Comparison of ENCODE assay signal across 12 cellular contexts in the genomic region with DNA sequence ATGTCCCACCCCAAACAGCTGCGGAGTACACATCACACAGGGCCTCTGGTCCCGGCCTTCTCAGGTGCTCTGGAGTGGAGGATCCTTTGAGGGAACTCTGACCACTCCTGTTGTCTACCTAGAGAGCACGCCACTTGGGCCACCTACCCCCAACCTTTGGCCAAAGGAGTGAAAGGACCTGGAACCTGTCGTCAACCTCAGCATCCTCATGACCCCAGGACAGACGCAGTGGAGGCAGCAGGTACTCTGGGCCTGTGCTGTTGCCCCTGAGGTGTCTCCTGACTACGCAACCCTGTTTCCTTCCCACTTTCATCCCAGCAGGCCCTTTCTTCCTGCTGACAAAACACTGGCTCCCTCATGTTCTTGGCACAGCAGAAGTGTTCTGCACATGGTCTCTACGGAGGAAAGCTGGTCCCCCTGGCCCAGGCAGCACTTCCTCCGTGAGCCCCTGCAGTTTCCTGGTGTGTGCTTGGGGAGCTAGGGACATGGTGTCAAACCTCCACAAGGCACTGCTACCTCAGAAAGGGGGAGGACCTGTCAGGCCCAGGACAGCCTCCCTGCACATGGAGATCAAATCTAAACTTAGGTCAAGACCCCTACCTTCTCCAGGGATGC. TPM values are rescaled to one million over a fixed set of nuclear protein-coding genes. Genes with fewer than 3 reads are reported as not detected.
A peak's percentile ranks its signal among the peaks of the same experiment; 100 is the strongest.
DNase-seq lines count a peak whose midpoint lies in the region; ATAC-seq and TF ChIP-seq lines count a peak whose summit lies in the region.
"Had no signal": no experiment of that assay in that cellular context is flagged by ENCODE, and none has a peak within 500 bp of the region (broad histone marks: within the 10 kb centered on the region; RNA-seq: fewer than 3 reads in every experiment).

No MANE protein-coding gene starts in this region.

- H3K27ac Mint-ChIP-seq in activated naive CD8-positive, alpha-beta T cell: peak overlapping the region; percentile 28
- no peak overlapping the region for H3K27ac Mint-ChIP-seq in activated naive CD8-positive, alpha-beta T cell treated with anti-CD3 and anti-CD28 coated beads, Interleukin-2, amount 50 U/mL, for 24 hours

- peaks cover 3 to 100% (median 96%) of the 10 kb centered on the region in 6 donors for H3K36me3 ChIP-seq in spleen

- intact Hi-C loops in spleen (cut with DNase I; ENCODE audit: low total_unique reads): no loop called here

- no peak for ATAC-seq in activated naive CD8-positive, alpha-beta T cell treated with anti-CD3 and anti-CD28 coated beads, Interleukin-2, amount 50 U/mL, for 24 hours

- no peak for TF ChIP-seq CTCF in spleen (IDR thresholded peaks at IDR 0.05 in 8 of 11, conservative IDR thresholded peaks at IDR 0.05 in 3 of 11)

- no peaks in the 10 kb centered on the region for H3K4me1 Mint-ChIP-seq in activated naive CD8-positive, alpha-beta T cell (ENCODE audit: low read depth)
- no peaks in the 10 kb centered on the region for H3K4me1 Mint-ChIP-seq in activated naive CD8-positive, alpha-beta T cell treated with anti-CD3 and anti-CD28 coated beads, Interleukin-2, amount 50 U/mL, for 24 hours

- no peaks in the 10 kb centered on the region for H3K9me3 ChIP-seq in spleen
- H3K9me3 ChIP-seq: prostate gland had no signal

- 62 to 71% (median 69%) methylated on average over 7 to 8 of the region's 8 CpGs for WGBS in spleen, 5 donors

- no peak overlapping the region for H3K4me3 Mint-ChIP-seq in activated naive CD8-positive, alpha-beta T cell
- no peak overlapping the region for H3K4me3 Mint-ChIP-seq in activated naive CD8-positive, alpha-beta T cell treated with anti-CD3 and anti-CD28 coated beads, Interleukin-2, amount 50 U/mL, for 24 hours

- no peaks in the 10 kb centered on the region for H3K27me3 ChIP-seq in spleen (replicated peaks in 1 of 7)

- no peak for DNase-seq in activated naive CD8-positive, alpha-beta T cell treated with anti-CD3 and anti-CD28 coated beads, Interleukin-2, amount 50 U/mL, for 24 hours
- peak; percentile 59 for DNase-seq in spleen
- no peak for DNase-seq in inferior parietal cortex (ENCODE audit: extremely low spot score)
- no peak for DNase-seq in stimulated activated naive CD4-positive, alpha-beta T cell treated with Interleukin-2 at 50 U/mL for 16 hours (lab: John Stamatoyannopoulos, UW)
- DNase-seq in activated CD4-positive, alpha-beta T cell treated with anti-CD3 and anti-CD28 coated beads, Interleukin-2, amount 50 U/mL, for 4 hours: no peak
- DNase-seq: effector CD4-positive, alpha-beta T cell; midbrain; NCI-H1930 had no signal

- H3K27me3 Mint-ChIP-seq in activated naive CD8-positive, alpha-beta T cell: no peaks in the 10 kb centered on the region
- H3K27me3 Mint-ChIP-seq in activated naive CD8-positive, alpha-beta T cell treated with anti-CD3 and anti-CD28 coated beads, Interleukin-2, amount 50 U/mL, for 24 hours: no peaks in the 10 kb centered on the region

- no peaks in the 10 kb centered on the region for H3K9me3 Mint-ChIP-seq in activated naive CD8-positive, alpha-beta T cell (ENCODE audit: low read depth)
- no peaks in the 10 kb centered on the region for H3K9me3 Mint-ChIP-seq in activated naive CD8-positive, alpha-beta T cell treated with anti-CD3 and anti-CD28 coated beads, Interleukin-2, amount 50 U/mL, for 24 hours

- peak overlapping the region; percentile 8 for H3K27ac ChIP-seq in cingulate gyrus (ENCODE audit: low read depth, low read length)
- peak overlapping the region in 1 of 8 donors; percentile 24 for H3K27ac ChIP-seq in spleen
- H3K27ac ChIP-seq: prostate gland had no signal

- peaks cover 3% of the 10 kb centered on the region for H3K36me3 Mint-ChIP-seq in activated naive CD8-positive, alpha-beta T cell
- H3K36me3 Mint-ChIP-seq in activated naive CD8-positive, alpha-beta T cell treated with anti-CD3 and anti-CD28 coated beads, Interleukin-2, amount 50 U/mL, for 24 hours (ENCODE audit: low read depth): peaks cover 22% of the 10 kb centered on the region

- H3K4me1 ChIP-seq in spleen: no peaks in the 10 kb centered on the region
- H3K4me1 ChIP-seq: prostate gland had no signal

- TF ChIP-seq POLR2A in spleen (IDR thresholded peaks at IDR 0.05): no peak

- no peak overlapping the region for H3K4me3 ChIP-seq in spleen
- H3K4me3 ChIP-seq: prostate gland had no signal

TF ChIP-seq in PFSK-1, 5 proteins besides CTCF, POLR2A, EP300 and RAD21:
- TF ChIP-seq, protein P1, sequence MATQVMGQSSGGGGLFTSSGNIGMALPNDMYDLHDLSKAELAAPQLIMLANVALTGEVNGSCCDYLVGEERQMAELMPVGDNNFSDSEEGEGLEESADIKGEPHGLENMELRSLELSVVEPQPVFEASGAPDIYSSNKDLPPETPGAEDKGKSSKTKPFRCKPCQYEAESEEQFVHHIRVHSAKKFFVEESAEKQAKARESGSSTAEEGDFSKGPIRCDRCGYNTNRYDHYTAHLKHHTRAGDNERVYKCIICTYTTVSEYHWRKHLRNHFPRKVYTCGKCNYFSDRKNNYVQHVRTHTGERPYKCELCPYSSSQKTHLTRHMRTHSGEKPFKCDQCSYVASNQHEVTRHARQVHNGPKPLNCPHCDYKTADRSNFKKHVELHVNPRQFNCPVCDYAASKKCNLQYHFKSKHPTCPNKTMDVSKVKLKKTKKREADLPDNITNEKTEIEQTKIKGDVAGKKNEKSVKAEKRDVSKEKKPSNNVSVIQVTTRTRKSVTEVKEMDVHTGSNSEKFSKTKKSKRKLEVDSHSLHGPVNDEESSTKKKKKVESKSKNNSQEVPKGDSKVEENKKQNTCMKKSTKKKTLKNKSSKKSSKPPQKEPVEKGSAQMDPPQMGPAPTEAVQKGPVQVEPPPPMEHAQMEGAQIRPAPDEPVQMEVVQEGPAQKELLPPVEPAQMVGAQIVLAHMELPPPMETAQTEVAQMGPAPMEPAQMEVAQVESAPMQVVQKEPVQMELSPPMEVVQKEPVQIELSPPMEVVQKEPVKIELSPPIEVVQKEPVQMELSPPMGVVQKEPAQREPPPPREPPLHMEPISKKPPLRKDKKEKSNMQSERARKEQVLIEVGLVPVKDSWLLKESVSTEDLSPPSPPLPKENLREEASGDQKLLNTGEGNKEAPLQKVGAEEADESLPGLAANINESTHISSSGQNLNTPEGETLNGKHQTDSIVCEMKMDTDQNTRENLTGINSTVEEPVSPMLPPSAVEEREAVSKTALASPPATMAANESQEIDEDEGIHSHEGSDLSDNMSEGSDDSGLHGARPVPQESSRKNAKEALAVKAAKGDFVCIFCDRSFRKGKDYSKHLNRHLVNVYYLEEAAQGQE (IDR thresholded peaks at IDR 0.05; ENCODE audit: insufficient read depth in 1 of 2, low read depth in 2 of 2, low read length in 2 of 2): no peak
- TF ChIP-seq TAF1 (IDR thresholded peaks at IDR 0.05; ENCODE audit: borderline replicate concordance, insufficient read depth, low read length) (no peak), POLR2AphosphoS5 (IDR thresholded peaks at IDR 0.05; ENCODE audit: low read depth, low read length) (peak; percentile 60; the same call in 1 of the 2 replicates)

RNA-seq across cellular contexts. Expression of a gene that starts 48.0 kb away (rescaled TPM):
- 81.3 TPM for polyA plus RNA-seq in PFSK-1 (2012; ENCODE audit: insufficient read length, low read depth)
- total RNA-seq in spleen: 10 to 100 TPM; 50.5 to 73.5 (median 65.8) TPM
- polyA plus RNA-seq in spleen: 10 to 100 TPM; 31.9 to 52.5 (median 44.4) TPM
